Comparison of ENCODE assay signal across 23 cellular contexts in genomic region chr15:88505721-88506120, GRCh38.
"Had no signal": no experiment of that assay in that cellular context is flagged by ENCODE, and none has a peak within 500 bp of the region (broad histone marks: within the 10 kb centered on the region; RNA-seq: fewer than 3 reads in every experiment).

No MANE protein-coding gene starts in this region.

- H3K4me1 ChIP-seq: esophagus muscularis mucosa, gastroesophageal sphincter, left lung, lower lobe of right lung had no signal

- H3K9me3 ChIP-seq: esophagus muscularis mucosa, gastroesophageal sphincter, heart left ventricle, left lung, lower lobe of right lung, mucosa of descending colon had no signal

- H3K4me3 ChIP-seq: coronary artery, dorsolateral prefrontal cortex, esophagus muscularis mucosa, gastroesophageal sphincter, heart left ventricle, hepatocyte, left lung, lower lobe of right lung, mucosa of descending colon had no signal

- H3K27ac ChIP-seq: coronary artery, dorsolateral prefrontal cortex, esophagus muscularis mucosa, gastroesophageal sphincter, hepatocyte, left lung, lower lobe of right lung had no signal

- ATAC-seq: gastroesophageal sphincter; heart left ventricle; left cardiac atrium; left lung; lower lobe of right lung; mucosa of descending colon; naive thymus-derived CD8-positive, alpha-beta T cell had no signal

- H3K27me3 ChIP-seq: dorsolateral prefrontal cortex, esophagus muscularis mucosa, gastroesophageal sphincter, heart left ventricle, hepatocyte, left lung had no signal

- DNase-seq: dermis blood vessel endothelial cell; dorsolateral prefrontal cortex; effector CD4-positive, alpha-beta T cell; effector memory CD4-positive, alpha-beta T cell; foreskin melanocyte; heart left ventricle; hypothalamus; immature natural killer cell; islet precursor cell; kidney; kidney glomerular epithelial cell; left cardiac atrium; left lung; left ventricle myocardium superior; lower lobe of right lung; mesenchymal stem cell; mucosa of descending colon; naive B cell; naive thymus-derived CD8-positive, alpha-beta T cell had no signal
